In genomic region chr18:62211323-62211828, GRCh38 we compare ENCODE assay signal across 33 cellular contexts.
"Had no signal": no experiment of that assay in that cellular context is flagged by ENCODE, and none has a peak within 500 bp of the region (broad histone marks: within the 10 kb centered on the region; RNA-seq: fewer than 3 reads in every experiment).

No MANE protein-coding gene starts in this region.

- H3K27me3 Mint-ChIP-seq: activated B cell treated with CpG ODN at 0.5 μM for 24 hours; activated CD8-positive, alpha-beta T cell treated with anti-CD3 and anti-CD28 coated beads for 36 hours; activated naive CD8-positive, alpha-beta T cell; activated T-helper 17 cell treated with anti-CD3 and anti-CD28 coated beads, Interleukin-2, amount 50 U/mL, for 72 hours; central memory CD8-positive, alpha-beta T cell; dendritic cell treated with granulocyte-macrophage colony-stimulating factor and Interleukin-4, amounts not matched to agents 40 ng/mL and 50 ng/mL, for 4 days; effector memory CD8-positive, alpha-beta T cell; T-cell had no signal

- H3K4me3 ChIP-seq: coronary artery, dorsolateral prefrontal cortex, esophagus muscularis mucosa, gastrocnemius medialis had no signal

- ATAC-seq: activated CD4-positive, CD25-positive, alpha-beta regulatory T cell treated with anti-CD3 and anti-CD28 coated beads, Interleukin-2, amount 50 U/mL, for 24 hours; activated CD8-positive, alpha-beta T cell treated with anti-CD3 and anti-CD28 coated beads for 36 hours; activated T-cell treated with anti-CD3 and anti-CD28 coated beads, Interleukin-2, amount 50 U/mL, for 4 hours; activated T-helper 17 cell treated with anti-CD3 and anti-CD28 coated beads, Interleukin-2, amount 50 U/mL, for 72 hours; effector memory CD8-positive, alpha-beta T cell; foreskin keratinocyte; gastrocnemius medialis; T-cell had no signal

- H3K9me3 ChIP-seq: esophagus muscularis mucosa, gastrocnemius medialis had no signal

- H3K9me3 Mint-ChIP-seq: activated CD8-positive, alpha-beta T cell treated with anti-CD3 and anti-CD28 coated beads for 36 hours; activated T-cell treated with anti-CD3 and anti-CD28 coated beads, Interleukin-2, amount 50 U/mL, for 4 hours; activated T-helper 17 cell treated with anti-CD3 and anti-CD28 coated beads, Interleukin-2, amount 50 U/mL, for 72 hours; central memory CD8-positive, alpha-beta T cell; effector memory CD8-positive, alpha-beta T cell; T-cell had no signal

- H3K4me3 Mint-ChIP-seq: activated B cell treated with CpG ODN at 0.5 μM for 24 hours; activated CD8-positive, alpha-beta T cell treated with anti-CD3 and anti-CD28 coated beads for 36 hours; activated naive CD8-positive, alpha-beta T cell; activated T-cell treated with anti-CD3 and anti-CD28 coated beads, Interleukin-2, amount 50 U/mL, for 4 hours; activated T-helper 17 cell treated with anti-CD3 and anti-CD28 coated beads, Interleukin-2, amount 50 U/mL, for 72 hours; central memory CD8-positive, alpha-beta T cell; dendritic cell treated with granulocyte-macrophage colony-stimulating factor and Interleukin-4, amounts not matched to agents 40 ng/mL and 50 ng/mL, for 4 days; effector memory CD8-positive, alpha-beta T cell; T-cell; T-helper 1 cell treated with Interleukin-12 subunit alpha and Interleukin-12 subunit beta and Interleukin-4 antibody, amounts not matched to agents 30 μg/mL and 1 μg/mL, for 36 hours had no signal

- H3K36me3 ChIP-seq: gastrocnemius medialis had no signal

- H3K27ac ChIP-seq: brain microvascular endothelial cell, coronary artery, dorsolateral prefrontal cortex, esophagus muscularis mucosa, foreskin keratinocyte, gastrocnemius medialis, WERI-Rb-1 had no signal

- H3K27me3 ChIP-seq: brain microvascular endothelial cell, dorsolateral prefrontal cortex, esophagus muscularis mucosa, foreskin keratinocyte, gastrocnemius medialis had no signal

- FAIRE-seq: astrocyte, bronchial epithelial cell had no signal

- H3K4me1 ChIP-seq: esophagus muscularis mucosa, gastrocnemius medialis had no signal

- DNase-seq: activated B cell treated with CpG ODN at 0.5 μM for 24 hours; activated CD4-positive, alpha-beta T cell treated with anti-CD3 and anti-CD28 coated beads for 48 hours; activated CD4-positive, alpha-beta T cell treated with anti-CD3 and anti-CD28 coated beads, Interleukin-2, amount 50 U/mL, for 1 hour; activated CD4-positive, alpha-beta T cell treated with anti-CD3 and anti-CD28 coated beads, Interleukin-2, amount 50 U/mL, for 48 hours; activated CD8-positive, alpha-beta memory T cell treated with anti-CD3 and anti-CD28 coated beads for 24 hours; activated CD8-positive, alpha-beta T cell treated with anti-CD3 and anti-CD28 coated beads for 36 hours; activated effector memory CD4-positive, alpha-beta T cell treated with Interleukin-2 at 50 U/mL for 16 hours; activated gamma-delta T cell treated with Interleukin-2 at 50 U/mL for 16 hours; activated naive CD4-positive, alpha-beta T cell treated with anti-CD3 and anti-CD28 coated beads, Interleukin-2, amount 50 U/mL, for 16 hours; activated naive CD4-positive, alpha-beta T cell treated with Interleukin-2 at 50 U/mL for 16 hours; activated T-cell treated with anti-CD3 and anti-CD28 coated beads, Interleukin-2, amount 50 U/mL, for 4 hours; amniotic stem cell; anterior cingulate cortex; brain microvascular endothelial cell; dorsolateral prefrontal cortex; effector CD4-positive, alpha-beta T cell; effector memory CD8-positive, alpha-beta T cell; erythroblast; foreskin keratinocyte; gastrocnemius medialis; T-cell; T1000; WERI-Rb-1 had no signal

- H3K27ac Mint-ChIP-seq: activated B cell treated with CpG ODN at 0.5 μM for 24 hours; activated CD8-positive, alpha-beta T cell treated with anti-CD3 and anti-CD28 coated beads for 36 hours; activated naive CD8-positive, alpha-beta T cell; activated T-helper 17 cell treated with anti-CD3 and anti-CD28 coated beads, Interleukin-2, amount 50 U/mL, for 72 hours; dendritic cell treated with granulocyte-macrophage colony-stimulating factor and Interleukin-4, amounts not matched to agents 40 ng/mL and 50 ng/mL, for 4 days; T-cell; T-helper 1 cell treated with Interleukin-12 subunit alpha and Interleukin-12 subunit beta and Interleukin-4 antibody, amounts not matched to agents 30 μg/mL and 1 μg/mL, for 36 hours had no signal
